Comparison of ENCODE assay signal across 23 cellular contexts in the genomic region with DNA sequence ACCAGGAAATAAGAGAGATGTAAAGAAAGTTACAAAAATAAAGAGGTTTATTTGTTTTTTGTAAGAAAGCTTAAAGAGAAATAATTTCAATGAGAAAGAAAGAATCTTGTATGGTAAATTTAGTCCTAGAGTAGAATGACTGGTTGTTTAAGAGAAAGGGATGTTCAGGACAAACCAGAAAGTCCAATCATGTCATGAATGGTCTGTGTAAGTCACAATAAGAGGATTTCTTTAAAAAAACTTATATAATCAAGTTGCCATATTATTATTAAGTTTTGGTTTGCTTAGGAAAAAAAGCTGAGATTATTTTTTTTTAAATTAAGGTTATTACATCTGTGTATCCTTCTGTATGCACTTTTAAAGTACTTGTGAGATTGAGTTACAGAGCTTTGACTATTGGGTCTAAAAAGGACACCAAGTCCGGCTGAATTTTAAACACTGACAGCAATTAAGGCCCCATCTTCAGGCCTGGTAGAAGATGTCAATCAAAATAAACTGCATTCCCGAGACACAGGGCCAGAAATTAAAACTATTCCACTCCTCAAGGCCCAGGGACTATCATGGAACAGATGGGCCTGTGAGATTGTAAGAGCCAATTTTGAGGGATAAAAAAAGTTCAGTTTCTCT. TPM values are rescaled to one million over a fixed set of nuclear protein-coding genes. Genes with fewer than 3 reads are reported as not detected.
"Had no signal": no experiment of that assay in that cellular context is flagged by ENCODE, and none has a peak within 500 bp of the region (broad histone marks: within the 10 kb centered on the region; RNA-seq: fewer than 3 reads in every experiment).

No MANE protein-coding gene starts in this region.

- FAIRE-seq: astrocyte had no signal

- H3K9me3 Mint-ChIP-seq: central memory CD8-positive, alpha-beta T cell had no signal

- H3K4me2 ChIP-seq: PC-9 had no signal

- H3K27ac Mint-ChIP-seq: activated CD4-positive, alpha-beta memory T cell treated with anti-CD3 and anti-CD28 coated beads for 36 hours; activated CD4-positive, alpha-beta T cell treated with anti-CD3 and anti-CD28 coated beads, Interleukin-2, amount 10 ng/mL, durations not matched to agents 7 days and 5 days; activated naive CD8-positive, alpha-beta T cell; brain; T-cell had no signal

- H3K4me3 ChIP-seq: PC-9 had no signal

- DNase-seq: activated CD4-positive, alpha-beta memory T cell treated with anti-CD3 and anti-CD28 coated beads for 36 hours; activated CD4-positive, alpha-beta T cell treated with anti-CD3 and anti-CD28 coated beads, Interleukin-2, amount 10 ng/mL, durations not matched to agents 7 days and 5 days; activated CD4-positive, CD25-positive, alpha-beta regulatory T cell; activated CD8-positive, alpha-beta memory T cell treated with anti-CD3 and anti-CD28 coated beads for 24 hours; activated effector memory CD4-positive, alpha-beta T cell treated with anti-CD3 and anti-CD28 coated beads, Interleukin-2, amount 50 U/mL, for 16 hours; activated naive CD4-positive, alpha-beta T cell treated with Interleukin-2 at 50 U/mL for 16 hours; activated T-cell treated with anti-CD3 and anti-CD28 coated beads, Interleukin-2, amount 50 U/mL, for 4 hours; amygdala; Karpas-422; NCI-H1048; NCI-H1694; NCI-H2029 treated with DMSO at 0.1 percent for 48 hours; NCI-H510A treated with DMSO at 0.1 percent for 48 hours; PC-9; SHP77 treated with DMSO at 0.1 percent for 48 hours; T-cell; T-helper 2 cell; T1000 had no signal

- H3K27ac ChIP-seq: PC-9 had no signal

- H3K4me1 Mint-ChIP-seq: activated CD4-positive, alpha-beta T cell treated with anti-CD3 and anti-CD28 coated beads, Interleukin-2, amount 10 ng/mL, durations not matched to agents 7 days and 5 days; brain; central memory CD8-positive, alpha-beta T cell; T-cell had no signal

- H3K27me3 Mint-ChIP-seq: activated CD4-positive, alpha-beta memory T cell treated with anti-CD3 and anti-CD28 coated beads for 36 hours; activated naive CD8-positive, alpha-beta T cell; central memory CD8-positive, alpha-beta T cell; T-cell had no signal

- ATAC-seq: activated T-cell treated with anti-CD3 and anti-CD28 coated beads, Interleukin-2, amount 50 U/mL, for 4 hours; T-cell had no signal

- H3K4me3 Mint-ChIP-seq: activated CD4-positive, alpha-beta memory T cell treated with anti-CD3 and anti-CD28 coated beads for 36 hours; activated CD4-positive, alpha-beta T cell treated with anti-CD3 and anti-CD28 coated beads, Interleukin-2, amount 10 ng/mL, durations not matched to agents 7 days and 5 days; activated naive CD8-positive, alpha-beta T cell; activated T-cell treated with anti-CD3 and anti-CD28 coated beads, Interleukin-2, amount 50 U/mL, for 4 hours; brain; central memory CD8-positive, alpha-beta T cell; T-cell had no signal

- H2AFZ ChIP-seq: PC-9 had no signal

- H3K36me3 Mint-ChIP-seq: brain, T-cell had no signal

RNA-seq across cellular contexts. Expression of gene ERICH6, which starts 12.2 kb away (rescaled TPM):
- total RNA-seq: activated CD4-positive, alpha-beta memory T cell treated with anti-CD3 and anti-CD28 coated beads for 36 hours; activated T-cell treated with anti-CD3 and anti-CD28 coated beads, Interleukin-2, amount 50 U/mL, for 4 hours; PC-9; SK-MEL-5 had no signal
